14 cellular contexts compared by ENCODE assay signal in genomic region chr11:34318111-34319037, GRCh38. TPM values are rescaled to one million over a fixed set of nuclear protein-coding genes. Genes with fewer than 3 reads are reported as not detected.
DNase-seq lines count a peak whose midpoint lies in the region; FAIRE-seq and TF ChIP-seq lines count a peak whose summit lies in the region.
"Had no signal": no experiment of that assay in that cellular context is flagged by ENCODE, and none has a peak within 500 bp of the region (broad histone marks: within the 10 kb centered on the region; RNA-seq: fewer than 3 reads in every experiment).

No MANE protein-coding gene starts in this region.

- H3K27me3 Mint-ChIP-seq in activated T-helper 1 cell treated with anti-CD3 and anti-CD28 coated beads, Interleukin-12 subunit alpha, Interleukin-12 subunit beta, Interleukin-2, Interleukin-4 antibody, amounts not matched to agents 30 ng/mL and 10 ng/mL and 1 ng/mL, durations not matched to agents 14 hours and 24 hours and 36 hours (ENCODE audit: insufficient read depth), result peaks cover 10% of the 10 kb centered on the region

- no peak overlapping the region for H3K9ac ChIP-seq in kidney (ENCODE audit: low read length in 2 of 2)
- H3K9ac ChIP-seq: KMS-11 had no signal

- H3K4me3 ChIP-seq in kidney (ENCODE audit: low read length in 2 of 2), result no peak overlapping the region
- H3K4me3 ChIP-seq: SJSA1 had no signal

- H3K9me3 Mint-ChIP-seq in activated T-helper 1 cell treated with anti-CD3 and anti-CD28 coated beads, Interleukin-12 subunit alpha, Interleukin-12 subunit beta, Interleukin-2, Interleukin-4 antibody, amounts not matched to agents 30 ng/mL and 10 ng/mL and 1 ng/mL, durations not matched to agents 14 hours and 24 hours and 36 hours, result no peaks in the 10 kb centered on the region
- H3K9me3 Mint-ChIP-seq: mesothelial cell of epicardium had no signal

- no peak overlapping the region for H3K4me3 Mint-ChIP-seq in activated T-helper 1 cell treated with anti-CD3 and anti-CD28 coated beads, Interleukin-12 subunit alpha, Interleukin-12 subunit beta, Interleukin-2, Interleukin-4 antibody, amounts not matched to agents 30 ng/mL and 10 ng/mL and 1 ng/mL, durations not matched to agents 14 hours and 24 hours and 36 hours
- H3K4me3 Mint-ChIP-seq: mesothelial cell of epicardium had no signal

- H3K4me1 ChIP-seq in kidney (ENCODE audit: control insufficient read depth in 1 of 2, insufficient read depth in 1 of 2, low read depth in 1 of 2, low read length in 2 of 2), result peaks cover 18 to 26% of the 10 kb centered on the region in 2 donors

- no peaks in the 10 kb centered on the region for H3K36me3 Mint-ChIP-seq in activated T-helper 1 cell treated with anti-CD3 and anti-CD28 coated beads, Interleukin-12 subunit alpha, Interleukin-12 subunit beta, Interleukin-2, Interleukin-4 antibody, amounts not matched to agents 30 ng/mL and 10 ng/mL and 1 ng/mL, durations not matched to agents 14 hours and 24 hours and 36 hours (ENCODE audit: low read depth)
- H3K36me3 Mint-ChIP-seq: mesothelial cell of epicardium had no signal

- H3K27ac Mint-ChIP-seq in activated T-helper 1 cell treated with anti-CD3 and anti-CD28 coated beads, Interleukin-12 subunit alpha, Interleukin-12 subunit beta, Interleukin-2, Interleukin-4 antibody, amounts not matched to agents 30 ng/mL and 10 ng/mL and 1 ng/mL, durations not matched to agents 14 hours and 24 hours and 36 hours, result peak overlapping the region; percentile 16
- H3K27ac Mint-ChIP-seq: mesothelial cell of epicardium had no signal

- DNase-seq in DMS53 (lab: John Stamatoyannopoulos, UW), result peak; percentile 24
- DNase-seq in DMS53 treated with DMSO at 0.1 percent for 48 hours (lab: John Stamatoyannopoulos, UW; ENCODE audit: unreplicated experiment), result no peak
- no peak for DNase-seq in activated T-helper 1 cell treated with anti-CD3 and anti-CD28 coated beads, Interleukin-12 subunit alpha, Interleukin-12 subunit beta, Interleukin-2, Interleukin-4 antibody, amounts not matched to agents 30 ng/mL and 10 ng/mL and 1 ng/mL, durations not matched to agents 14 hours and 24 hours and 36 hours (ENCODE audit: low spot score)
- no peak for DNase-seq in kidney
- peak; percentile 37 for DNase-seq in urothelium cell line (ENCODE audit: low spot score)
- DNase-seq in NK-92 (lab: John Stamatoyannopoulos, UW; ENCODE audit: unreplicated experiment), result no peak
- no peak for DNase-seq in NCI-H1048 (lab: John Stamatoyannopoulos, UW)
- no peak for DNase-seq in NCI-H446 (lab: John Stamatoyannopoulos, UW)
- DNase-seq: 8988T; activated CD4-positive, alpha-beta T cell treated with anti-CD3 and anti-CD28 coated beads for 4 hours; activated gamma-delta T cell had no signal

- H3K9me3 ChIP-seq in kidney (ENCODE audit: control insufficient read depth in 1 of 2, low read length in 2 of 2), result no peaks in the 10 kb centered on the region
- H3K9me3 ChIP-seq: SJSA1 had no signal

- H3K36me3 ChIP-seq in kidney (ENCODE audit: control insufficient read depth in 1 of 2, insufficient read depth in 2 of 2, low read length in 2 of 2), result no peaks in the 10 kb centered on the region
- H3K36me3 ChIP-seq: SJSA1 had no signal

- FAIRE-seq in kidney (lab: Jason Lieb, UNC) (no peak), urothelium cell line (lab: Jason Lieb, UNC) (no peak)

- H3K4me1 Mint-ChIP-seq in activated T-helper 1 cell treated with anti-CD3 and anti-CD28 coated beads, Interleukin-12 subunit alpha, Interleukin-12 subunit beta, Interleukin-2, Interleukin-4 antibody, amounts not matched to agents 30 ng/mL and 10 ng/mL and 1 ng/mL, durations not matched to agents 14 hours and 24 hours and 36 hours (ENCODE audit: low read depth), result peaks cover under 1% of the 10 kb centered on the region
- H3K4me1 Mint-ChIP-seq: mesothelial cell of epicardium had no signal

- TF ChIP-seq CTCF in kidney (IDR thresholded peaks at IDR 0.05; ENCODE audit: borderline replicate concordance, extremely low read depth, insufficient read depth), result no peak

- peak overlapping the region; percentile 66 to 72 for H3K27ac ChIP-seq in kidney (ENCODE audit: low read depth in 2 of 2, low read length in 2 of 2)
- H3K27ac ChIP-seq: KMS-11, SJSA1 had no signal

- intact Hi-C loops in activated T-helper 1 cell treated with anti-CD3 and anti-CD28 coated beads, Interleukin-12 subunit alpha, Interleukin-12 subunit beta, Interleukin-2, Interleukin-4 antibody, amounts not matched to agents 30 ng/mL and 10 ng/mL and 1 ng/mL, durations not matched to agents 14 hours and 24 hours and 36 hours (cut with micrococcal nuclease), result no loop called here
- intact Hi-C loops in kidney (cut with DNase I), result no loop called here

RNA-seq across cellular contexts. Expression of gene ABTB2, which starts 39.4 kb away (rescaled TPM):
- 14.1 and 14.5 TPM in 2 replicates for total RNA-seq in activated T-helper 1 cell treated with anti-CD3 and anti-CD28 coated beads, Interleukin-12 subunit alpha, Interleukin-12 subunit beta, Interleukin-2, Interleukin-4 antibody, amounts not matched to agents 30 ng/mL and 10 ng/mL and 1 ng/mL, durations not matched to agents 14 hours and 24 hours and 36 hours
- total RNA-seq in kidney, result 22.1 TPM
- polyA plus RNA-seq in kidney (ENCODE audit: insufficient read depth, low read depth, low replicate concordance), result 7.6 TPM

Comparison
In these comparisons a context has a peak if more than half of its experiments do, and no peak if none do; other contexts are left out.
1. DNase-seq: peak in DMS53 (single experiment) and urothelium cell line (single experiment); none in DMS53 treated with DMSO at 0.1 percent for 48 hours (single experiment), activated T-helper 1 cell treated with anti-CD3 and anti-CD28 coated beads, Interleukin-12 subunit alpha, Interleukin-12 subunit beta, Interleukin-2, Interleukin-4 antibody, amounts not matched to agents 30 ng/mL and 10 ng/mL and 1 ng/mL, durations not matched to agents 14 hours and 24 hours and 36 hours (single experiment), kidney (single experiment), NK-92 (single experiment), NCI-H1048 (single experiment) and NCI-H446 (0 of 2).